ENCODE assay signal across 20 cellular contexts in genomic region chr15:43346305-43346704, GRCh38. TPM values are rescaled to one million over a fixed set of nuclear protein-coding genes. Genes with fewer than 3 reads are reported as not detected.
DNase-seq lines count a peak whose midpoint lies in the region; ATAC-seq, FAIRE-seq and TF ChIP-seq lines count a peak whose summit lies in the region.
"Had no signal": no experiment of that assay in that cellular context is flagged by ENCODE, and none has a peak within 500 bp of the region (broad histone marks: within the 10 kb centered on the region; RNA-seq: fewer than 3 reads in every experiment).

No MANE protein-coding gene starts in this region.

- no peaks in the 10 kb centered on the region for H3K9me3 Mint-ChIP-seq in CD4-positive, alpha-beta T cell
- H3K9me3 Mint-ChIP-seq: activated naive CD8-positive, alpha-beta T cell treated with anti-CD3 and anti-CD28 coated beads for 36 hours had no signal

- no peak overlapping the region for H3K4me2 ChIP-seq in Loucy (ENCODE audit: low read depth, low read length, poor library complexity, severe bottlenecking)
- no peak overlapping the region for H3K4me2 ChIP-seq in GM12878 (ENCODE audit: control insufficient read depth, insufficient read depth)
- no peak overlapping the region for H3K4me2 ChIP-seq in neuronal stem cell (ENCODE audit: insufficient read depth, low read length, poor library complexity, severe bottlenecking)
- H3K4me2 ChIP-seq: BLaER1 treated with 17β-estradiol and CSF1 and Interleukin-3, amounts not matched to agents 10 nM and 100 nM had no signal

- SMC1A ChIA-PET in GM12878 (lab: Charles Lee; ENCODE audit: uncharacterized antibody, unreplicated experiment) = interaction anchor here (0.6 to 2.1 kb wide), 4 partner anchors 8 to 540 kb away, joined by 3 to 7 read pairs (median 4); no protein-coding TSS in a partner anchor

- H3K79me1 ChIP-seq in neuronal stem cell (ENCODE audit: low read depth, low read length) = no peaks in the 10 kb centered on the region

- no peak overlapping the region for H3K18ac ChIP-seq in neuronal stem cell (ENCODE audit: low read length)

- H4K91ac ChIP-seq in neuronal stem cell (ENCODE audit: low read depth, low read length, poor library complexity) = no peak overlapping the region

- 94% methylated on average over 2 of the region's 2 CpGs for WGBS in GM12878 (ENCODE audit: insufficient coverage, insufficient replicate concordance, low lambda C conversion rate, missing lambda C conversion rate)
- WGBS in aorta, 2 donors = 93 to 98% methylated on average over 2 of the region's 2 CpGs
- WGBS in neuronal stem cell (ENCODE audit: extremely low coverage in 2 of 2, insufficient read length in 2 of 2, insufficient replicate concordance in 1 of 2), 2 donors = no CpG with 5 or more reads among the region's 2 CpGs

- no peak overlapping the region for H2BK12ac ChIP-seq in neuronal stem cell (ENCODE audit: low read length)

- H3K79me2 ChIP-seq in Loucy (ENCODE audit: insufficient read depth, low read length) (no peaks in the 10 kb centered on the region), GM12878 (ENCODE audit: control insufficient read depth, insufficient read depth, low read length) (no peaks in the 10 kb centered on the region)
- H3K79me2 ChIP-seq: parathyroid adenoma had no signal

- no peak for TF ChIP-seq EP300 in GM12878 (IDR thresholded peaks at IDR 0.05; ENCODE audit: borderline replicate concordance in 1 of 2, control insufficient read depth in 1 of 2, low read depth in 2 of 2, low read length in 2 of 2)

- no peaks in the 10 kb centered on the region for H3K9me3 ChIP-seq in CD4-positive, alpha-beta T cell (ENCODE audit: control insufficient read depth, low read length)
- H3K9me3 ChIP-seq in Loucy (ENCODE audit: insufficient read depth, low read depth, low read length) (no peaks in the 10 kb centered on the region), GM12878 (replicated peaks; ENCODE audit: control insufficient read depth, insufficient read depth, low read length) (no peaks in the 10 kb centered on the region), aorta (ENCODE audit: control insufficient read depth, low read length) (no peaks in the 10 kb centered on the region), neuronal stem cell (replicated peaks in 1 of 2; ENCODE audit: control insufficient read depth in 2 of 2, insufficient read depth in 1 of 2, low read depth in 1 of 2, low read length in 2 of 2) (no peaks in the 10 kb centered on the region)
- H3K9me3 ChIP-seq: BLaER1 treated with 17β-estradiol and CSF1 and Interleukin-3, amounts not matched to agents 10 nM and 100 nM; HAP-1; thyroid gland had no signal

- H3K9ac ChIP-seq in Loucy (ENCODE audit: low read depth, low read length, poor library complexity, severe bottlenecking) = no peak overlapping the region
- no peak overlapping the region for H3K9ac ChIP-seq in GM12878 (ENCODE audit: control insufficient read depth, insufficient read depth, low read length)
- no peak overlapping the region for H3K9ac ChIP-seq in neuronal stem cell (ENCODE audit: low read depth, low read length, poor library complexity)
- H3K9ac ChIP-seq: BLaER1 treated with 17β-estradiol and CSF1 and Interleukin-3, amounts not matched to agents 10 nM and 100 nM; parathyroid adenoma had no signal

- H2AFZ ChIP-seq in Loucy (ENCODE audit: low read length) (no peak overlapping the region), GM12878 (ENCODE audit: control insufficient read depth, low read depth, low read length) (no peak overlapping the region), neuronal stem cell (ENCODE audit: low read length) (no peak overlapping the region)
- H2AFZ ChIP-seq: parathyroid adenoma had no signal

- ATAC-seq in CD4-positive, alpha-beta T cell (ENCODE audit: poor library complexity) = no peak
- ATAC-seq in GM12878 = no peak
- ATAC-seq in HG02798 (IDR thresholded peaks at IDR 0.05; ENCODE audit: poor library complexity, unreplicated experiment) = no peak
- ATAC-seq in aorta (ENCODE audit: low FRiP score) = no peak
- ATAC-seq in HG02763 (IDR thresholded peaks at IDR 0.05; ENCODE audit: unreplicated experiment) = no peak
- ATAC-seq: left cardiac atrium had no signal

- H3F3A ChIP-seq in Loucy (ENCODE audit: low read depth) = no peaks in the 10 kb centered on the region

- in situ Hi-C loops in GM12878 (cut with MboI) = no loop called here

- no peaks in the 10 kb centered on the region for H3K27me3 Mint-ChIP-seq in CD4-positive, alpha-beta T cell
- H3K27me3 Mint-ChIP-seq: activated naive CD8-positive, alpha-beta T cell treated with anti-CD3 and anti-CD28 coated beads for 36 hours had no signal

- RAD21 ChIA-PET in GM12878 (lab: Charles Lee; ENCODE audit: unreplicated experiment) = interaction anchor here (3.2 kb wide), 1 partner anchor 168 kb away, joined by 8 read pairs; no protein-coding TSS in a partner anchor

- no peak overlapping the region for H3K27ac Mint-ChIP-seq in CD4-positive, alpha-beta T cell
- H3K27ac Mint-ChIP-seq: activated naive CD8-positive, alpha-beta T cell treated with anti-CD3 and anti-CD28 coated beads for 36 hours had no signal

- H3K4me1 ChIP-seq in Loucy (ENCODE audit: insufficient read depth, low read length, poor library complexity, severe bottlenecking) (no peaks in the 10 kb centered on the region), GM12878 (ENCODE audit: control insufficient read depth, insufficient read depth, low read length) (no peaks in the 10 kb centered on the region), aorta (ENCODE audit: control insufficient read depth in 1 of 2, insufficient read depth in 2 of 2, low read length in 2 of 2) (no peaks in the 10 kb centered on the region), neuronal stem cell (ENCODE audit: control insufficient read depth in 2 of 2, insufficient read depth in 1 of 2, low read depth in 1 of 2, low read length in 2 of 2) (no peaks in the 10 kb centered on the region)
- H3K4me1 ChIP-seq: HAP-1, parathyroid adenoma, thyroid gland had no signal

- H3K27me3 ChIP-seq in CD4-positive, alpha-beta T cell (ENCODE audit: control insufficient read depth, insufficient read depth, low read length) = no peaks in the 10 kb centered on the region
- H3K27me3 ChIP-seq in Loucy (ENCODE audit: insufficient read depth, low read length, poor library complexity, severe bottlenecking) = no peaks in the 10 kb centered on the region
- no peaks in the 10 kb centered on the region for H3K27me3 ChIP-seq in GM12878 (replicated peaks in 1 of 2; ENCODE audit: control insufficient read depth in 2 of 2, insufficient read depth in 2 of 2, low read length in 1 of 2)
- no peaks in the 10 kb centered on the region for H3K27me3 ChIP-seq in aorta (ENCODE audit: control insufficient read depth in 1 of 2, insufficient read depth in 2 of 2, low read length in 1 of 2)
- no peaks in the 10 kb centered on the region for H3K27me3 ChIP-seq in neuronal stem cell (ENCODE audit: control insufficient read depth in 3 of 3, insufficient read depth in 3 of 3, low read depth in 1 of 3, low read length in 3 of 3)
- H3K27me3 ChIP-seq: BLaER1 treated with 17β-estradiol and CSF1 and Interleukin-3, amounts not matched to agents 10 nM and 100 nM; thyroid gland had no signal

- peaks cover 6% of the 10 kb centered on the region for H3K36me3 Mint-ChIP-seq in CD4-positive, alpha-beta T cell (ENCODE audit: low read depth)

- FAIRE-seq in GM12878 (lab: Jason Lieb, UNC) = no peak
- FAIRE-seq: bronchial epithelial cell had no signal

- H3K4me3 Mint-ChIP-seq in CD4-positive, alpha-beta T cell = no peak overlapping the region
- H3K4me3 Mint-ChIP-seq: activated naive CD8-positive, alpha-beta T cell treated with anti-CD3 and anti-CD28 coated beads for 36 hours had no signal

- H2BK120ac ChIP-seq in neuronal stem cell (ENCODE audit: low read depth, low read length) = no peak overlapping the region

- CTCF ChIA-PET in CD4-positive, alpha-beta T cell (lab: Charles Lee) = interaction anchor here (0.7 kb wide), 1 partner anchor 25 kb away, joined by 3 read pairs; the partner anchor contains the start of genes TUBGCP4 and ZSCAN29
- CTCF ChIA-PET in GM12878 (lab: Yijun Ruan, JAX) = interaction anchor here (0.9 to 1.9 kb wide), 7 partner anchors 10 to 165 kb away, joined by 3 to 6 read pairs (median 4); no protein-coding TSS in a partner anchor

- DNase-seq in Ammon's horn (ENCODE audit: low spot score) = peak; percentile 17
- no peak for DNase-seq in CD4-positive, alpha-beta T cell
- DNase-seq in GM12878 (ENCODE audit: low read depth, low spot score) = no peak
- DNase-seq in aorta = no peak
- no peak for DNase-seq in neuronal stem cell (ENCODE audit: low spot score)
- DNase-seq: activated CD4-positive, CD25-positive, alpha-beta regulatory T cell; activated naive CD8-positive, alpha-beta T cell treated with anti-CD3 and anti-CD28 coated beads for 36 hours; activated T-cell treated with anti-CD3 and anti-CD28 coated beads, Interleukin-2, amount 50 U/mL, for 1 hour; effector CD4-positive, alpha-beta T cell; left cardiac atrium; thyroid gland had no signal

- no peak overlapping the region for H3K23ac ChIP-seq in neuronal stem cell (ENCODE audit: low read depth, low read length, poor library complexity)

- H2BK15ac ChIP-seq in neuronal stem cell (ENCODE audit: low read length) = no peak overlapping the region

- peak; percentile 25 for TF ChIP-seq CTCF in CD4-positive, alpha-beta T cell (IDR thresholded peaks at IDR 0.05)
- TF ChIP-seq CTCF in Loucy (conservative IDR thresholded peaks at IDR 0.05; ENCODE audit: low read length) (peak; percentile 52), GM12878 (IDR thresholded peaks at IDR 0.05 in 2 of 3, conservative IDR thresholded peaks at IDR 0.05 in 1 of 3; ENCODE audit: control insufficient read depth in 2 of 3, extremely low read depth in 1 of 3, insufficient read depth in 1 of 3, low read depth in 3 of 3, low read length in 3 of 3) (peak in 2 of 3 experiments; percentile 8 to 23; a peak in 3 of 6 replicates)

- no peak overlapping the region for H3K14ac ChIP-seq in neuronal stem cell (ENCODE audit: low read length)

- H3K4me1 Mint-ChIP-seq in CD4-positive, alpha-beta T cell (ENCODE audit: low read depth) = no peaks in the 10 kb centered on the region
- H3K4me1 Mint-ChIP-seq: activated naive CD8-positive, alpha-beta T cell treated with anti-CD3 and anti-CD28 coated beads for 36 hours had no signal

- TF ChIP-seq RAD21 in GM12878 (IDR thresholded peaks at IDR 0.05; ENCODE audit: insufficient read depth, low read depth, low read length) = peak; percentile 27; the same call in 1 of the 2 replicates

- H3K36me3 ChIP-seq in Loucy (ENCODE audit: insufficient read depth, low read length) (peaks cover 15% of the 10 kb centered on the region; the same call in 1 of the 2 replicates), GM12878 (ENCODE audit: control insufficient read depth in 2 of 2, insufficient read depth in 2 of 2, low read length in 1 of 2) (peaks cover 0 to 18% of the 10 kb centered on the region in 2 experiments; a peak in 2 of 4 replicates), aorta (ENCODE audit: control insufficient read depth in 1 of 2, insufficient read depth in 2 of 2, low read length in 1 of 2) (peaks cover 2% of the 10 kb centered on the region in 2 donors), neuronal stem cell (replicated peaks in 1 of 2; ENCODE audit: control insufficient read depth in 2 of 2, insufficient read depth in 2 of 2, low read length in 2 of 2) (peaks cover 6 to 88% of the 10 kb centered on the region in 2 donors)
- H3K36me3 ChIP-seq: HAP-1 had no signal

- no peaks in the 10 kb centered on the region for H3K9me2 ChIP-seq in Loucy (replicated peaks; ENCODE audit: low read depth, low read length)

- H4K8ac ChIP-seq in neuronal stem cell (ENCODE audit: low read depth, low read length) = no peak overlapping the region

- H3K27ac ChIP-seq in CD4-positive, alpha-beta T cell (ENCODE audit: low read depth, low read length) = no peak overlapping the region
- no peak overlapping the region for H3K27ac ChIP-seq in GM12878 (ENCODE audit: control insufficient read depth, insufficient read depth)
- H3K27ac ChIP-seq in aorta (ENCODE audit: low read depth in 1 of 2, low read length in 2 of 2) = no peak overlapping the region
- H3K27ac ChIP-seq in neuronal stem cell (replicated peaks; ENCODE audit: low read length) = no peak overlapping the region
- H3K27ac ChIP-seq: BLaER1 treated with 17β-estradiol and CSF1 and Interleukin-3, amounts not matched to agents 10 nM and 100 nM; parathyroid adenoma; skin epidermis; thyroid gland had no signal

- no peak overlapping the region for H2BK5ac ChIP-seq in neuronal stem cell (ENCODE audit: low read length)

- POLR2A ChIA-PET in CD4-positive, alpha-beta T cell (lab: Charles Lee) = interaction anchor here (0.9 kb wide), 1 partner anchor 17 kb away, joined by 3 read pairs; no protein-coding TSS in a partner anchor
- POLR2A ChIA-PET in GM12878 (lab: Charles Lee) = interaction anchor here (0.6 kb wide), 1 partner anchor 46 kb away, joined by 5 read pairs; no protein-coding TSS in a partner anchor

- no peak overlapping the region for H3K4ac ChIP-seq in neuronal stem cell (ENCODE audit: low read length)

- no peaks in the 10 kb centered on the region for H4K20me1 ChIP-seq in Loucy (ENCODE audit: insufficient read depth, low read length, poor library complexity, severe bottlenecking)
- no peaks in the 10 kb centered on the region for H4K20me1 ChIP-seq in GM12878 (ENCODE audit: control insufficient read depth, insufficient read depth)
- H4K20me1 ChIP-seq: BLaER1 treated with 17β-estradiol and CSF1 and Interleukin-3, amounts not matched to agents 10 nM and 100 nM had no signal

- H3K4me3 ChIP-seq in Loucy (ENCODE audit: low read length, poor library complexity, severe bottlenecking) (no peak overlapping the region), GM12878 (no peak overlapping the region), aorta (ENCODE audit: low read length in 2 of 2) (no peak overlapping the region), neuronal stem cell (ENCODE audit: low read length in 2 of 2) (no peak overlapping the region)
- H3K4me3 ChIP-seq: BLaER1 treated with 17β-estradiol and CSF1 and Interleukin-3, amounts not matched to agents 10 nM and 100 nM; HAP-1; skin epidermis; thyroid gland had no signal

- intact Hi-C loops in CD4-positive, alpha-beta T cell (cut with DNase I, micrococcal nuclease) = no loop called here
- intact Hi-C loops in GM12878 (cut with micrococcal nuclease; ENCODE audit: unreplicated experiment) = no loop called here
- intact Hi-C loops in aorta (cut with DNase I) = no loop called here

- no peak for TF ChIP-seq POLR2A in GM12878 (IDR thresholded peaks at IDR 0.05; ENCODE audit: low read depth, low read length)

- H2AK5ac ChIP-seq in neuronal stem cell (ENCODE audit: low read depth, low read length) = no peak overlapping the region

- no TSS peak for BruUV-seq in GM12878 (replicated peaks; lab: Mats Ljungman, UMichigan)

RNA-seq across cellular contexts. Expression of gene LCMT2, which starts 15.9 kb away (rescaled TPM):
- 1 to 10 TPM; 5.8 to 5.9 TPM for total RNA-seq in CD4-positive, alpha-beta T cell
- total RNA-seq in GM12878 (2013; cell fraction: nucleolus; rRNA removed) = 10.5 and 12.6 TPM in 2 replicates
- 11.3 and 14.1 TPM in 2 replicates for total RNA-seq in GM12878 (2014; rRNA removed)
- 14.1 and 17.2 TPM in 2 replicates for total RNA-seq in GM12878 (2014; rRNA removed; fragmentation: Illumina TruSeq; extraction: Trizol)
- total RNA-seq in GM12878 (2021) = 14.8 TPM in 2 replicates
- 4.7 TPM for polyA plus RNA-seq in GM12878 (2011; ENCODE audit: low read depth)
- polyA plus RNA-seq in GM12878 (2011; rRNA removed) = 14.0 and 15.0 TPM in 2 replicates
- 10.6 and 12.0 TPM in 2 replicates for polyA plus RNA-seq in GM12878 (2011; cell fraction: cytosol; rRNA removed)
- polyA plus RNA-seq in GM12878 (2011; cell fraction: nucleus; rRNA removed) = 10.1 and 12.3 TPM in 2 replicates
- 4.1 and 5.7 TPM in 2 replicates for polyA plus RNA-seq in GM12878 (2012)
- polyA plus RNA-seq in GM12878 (2014; fragmentation: Illumina TruSeq; extraction: Trizol) = 16.4 and 18.8 TPM in 2 replicates
- polyA plus RNA-seq in GM12878 (2014; fragmentation: Nextera tagmentation; extraction: Ambion mirVana) = 1 to 10 TPM; 2.1 to 2.4 TPM
- polyA plus RNA-seq in GM12878 (2014; rRNA removed) = 10.9 and 11.0 TPM in 2 replicates
- 10 to 100 TPM; 15.3 to 16.6 TPM for polyA plus RNA-seq in GM12878 (2016; fragmentation: Nextera tagmentation; extraction: Ambion mirVana)
- polyA minus RNA-seq in GM12878 (2011; rRNA and poly(A)+ RNA removed) = 27.2 and 33.0 TPM in 2 replicates
- polyA minus RNA-seq in GM12878 (2011; cell fraction: cytosol; rRNA and poly(A)+ RNA removed) = 6.8 and 7.7 TPM in 2 replicates
- polyA minus RNA-seq in GM12878 (2011; cell fraction: nucleus; rRNA and poly(A)+ RNA removed) = 15.8 and 17.8 TPM in 2 replicates
- total RNA-seq in aorta = 1 to 10 TPM; 7.5 to 9.2 TPM
- polyA plus RNA-seq in aorta = 1 to 10 TPM; 1.3 to 4.3 TPM
- 4.2 TPM for polyA plus RNA-seq in neuronal stem cell (2013, experiment 1 of 2)
- 3.9 TPM for polyA plus RNA-seq in neuronal stem cell (2013, experiment 2 of 2)

RNA-seq across cellular contexts. Expression of gene ZSCAN29, which starts 24.5 kb away (rescaled TPM):
- 1 to 10 TPM; 7.1 to 7.4 TPM for total RNA-seq in CD4-positive, alpha-beta T cell
- 39.9 and 41.7 TPM in 2 replicates for total RNA-seq in GM12878 (2013; cell fraction: nucleolus; rRNA removed)
- total RNA-seq in GM12878 (2014; rRNA removed) (22.4 and 24.8 TPM in 2 replicates), GM12878 (2014; rRNA removed; fragmentation: Illumina TruSeq; extraction: Trizol) (17.9 TPM in 2 replicates), GM12878 (2021) (26.0 and 26.9 TPM in 2 replicates), aorta (10 to 100 TPM; 20.3 to 21.7 TPM)
- 6.0 TPM for polyA plus RNA-seq in GM12878 (2011; ENCODE audit: low read depth)
- polyA plus RNA-seq in GM12878 (2011; rRNA removed) (13.6 and 13.7 TPM in 2 replicates), GM12878 (2014; fragmentation: Illumina TruSeq; extraction: Trizol) (15.6 and 17.0 TPM in 2 replicates), GM12878 (2014; fragmentation: Nextera tagmentation; extraction: Ambion mirVana) (1 to 10 TPM; 1.7 to 2.3 TPM), GM12878 (2014; rRNA removed) (18.1 and 19.4 TPM in 2 replicates), GM12878 (2016; fragmentation: Nextera tagmentation; extraction: Ambion mirVana) (10 to 100 TPM; 10.1 to 12.3 TPM), aorta (1 to 10 TPM; 4.2 to 5.0 TPM)
- polyA plus RNA-seq in GM12878 (2011; cell fraction: cytosol; rRNA removed) = 10.4 and 11.0 TPM in 2 replicates
- polyA plus RNA-seq in GM12878 (2011; cell fraction: nucleus; rRNA removed) = 14.7 and 21.3 TPM in 2 replicates
- 10.5 and 10.9 TPM in 2 replicates for polyA plus RNA-seq in GM12878 (2012)
- polyA minus RNA-seq in GM12878 (2011; rRNA and poly(A)+ RNA removed) = 14.8 and 18.2 TPM in 2 replicates
- polyA minus RNA-seq in GM12878 (2011; cell fraction: cytosol; rRNA and poly(A)+ RNA removed) = 8.2 and 9.7 TPM in 2 replicates
- 13.3 and 18.7 TPM in 2 replicates for polyA minus RNA-seq in GM12878 (2011; cell fraction: nucleus; rRNA and poly(A)+ RNA removed)
- polyA plus RNA-seq in neuronal stem cell (2013, experiment 1 of 2) = 21.3 TPM
- 22.1 TPM for polyA plus RNA-seq in neuronal stem cell (2013, experiment 2 of 2)

RNA-seq across cellular contexts. Expression of gene TUBGCP4, which starts 24.6 kb away (rescaled TPM):
- 1 to 10 TPM; 4.1 to 5.9 TPM for total RNA-seq in CD4-positive, alpha-beta T cell
- 75.7 and 85.5 TPM in 2 replicates for total RNA-seq in GM12878 (2013; cell fraction: nucleolus; rRNA removed)
- total RNA-seq in GM12878 (2014; rRNA removed) (22.9 and 28.9 TPM in 2 replicates), GM12878 (2014; rRNA removed; fragmentation: Illumina TruSeq; extraction: Trizol) (15.0 and 17.8 TPM in 2 replicates), GM12878 (2021) (26.1 and 27.3 TPM in 2 replicates), aorta (10 to 100 TPM; 14.6 to 16.3 TPM)
- polyA plus RNA-seq in GM12878 (2011; ENCODE audit: low read depth) = 9.5 TPM
- polyA plus RNA-seq in GM12878 (2011; rRNA removed) (27.2 and 27.5 TPM in 2 replicates), GM12878 (2014; fragmentation: Illumina TruSeq; extraction: Trizol) (22.3 and 24.7 TPM in 2 replicates), GM12878 (2014; fragmentation: Nextera tagmentation; extraction: Ambion mirVana) (1 to 10 TPM; 6.3 to 8.0 TPM), GM12878 (2014; rRNA removed) (18.3 and 21.2 TPM in 2 replicates), GM12878 (2016; fragmentation: Nextera tagmentation; extraction: Ambion mirVana) (10 to 100 TPM; 34.7 to 39.1 TPM), aorta (1 to 10 TPM; 3.5 to 6.0 TPM)
- polyA plus RNA-seq in GM12878 (2011; cell fraction: cytosol; rRNA removed) = 22.2 and 22.9 TPM in 2 replicates
- polyA plus RNA-seq in GM12878 (2011; cell fraction: nucleus; rRNA removed) = 27.2 and 33.6 TPM in 2 replicates
- 10.2 and 11.6 TPM in 2 replicates for polyA plus RNA-seq in GM12878 (2012)
- polyA minus RNA-seq in GM12878 (2011; rRNA and poly(A)+ RNA removed) = 37.2 and 38.1 TPM in 2 replicates
- 17.0 and 21.8 TPM in 2 replicates for polyA minus RNA-seq in GM12878 (2011; cell fraction: cytosol; rRNA and poly(A)+ RNA removed)
- 29.6 and 49.8 TPM in 2 replicates for polyA minus RNA-seq in GM12878 (2011; cell fraction: nucleus; rRNA and poly(A)+ RNA removed)
- polyA plus RNA-seq in neuronal stem cell (2013, experiment 1 of 2) = 15.6 TPM
- polyA plus RNA-seq in neuronal stem cell (2013, experiment 2 of 2) = 16.2 TPM

RNA-seq across cellular contexts. Expression of gene TGM7, which starts 44.2 kb away (rescaled TPM):
- not detected for total RNA-seq in CD4-positive, alpha-beta T cell
- total RNA-seq in GM12878 (2013; cell fraction: nucleolus; rRNA removed) = not detected in 2 replicates
- not detected in 2 replicates for total RNA-seq in GM12878 (2014; rRNA removed)
- total RNA-seq in GM12878 (2014; rRNA removed; fragmentation: Illumina TruSeq; extraction: Trizol) = not detected in 2 replicates
- total RNA-seq in GM12878 (2021) = not detected in 2 replicates
- polyA plus RNA-seq in GM12878 (2011; ENCODE audit: low read depth) = not detected
- not detected in 2 replicates for polyA plus RNA-seq in GM12878 (2011; rRNA removed)
- polyA plus RNA-seq in GM12878 (2011; cell fraction: cytosol; rRNA removed) = not detected in 2 replicates
- polyA plus RNA-seq in GM12878 (2011; cell fraction: nucleus; rRNA removed) = not detected in 2 replicates
- not detected in 2 replicates for polyA plus RNA-seq in GM12878 (2012)
- not detected in 2 replicates for polyA plus RNA-seq in GM12878 (2014; fragmentation: Illumina TruSeq; extraction: Trizol)
- polyA plus RNA-seq in GM12878 (2014; fragmentation: Nextera tagmentation; extraction: Ambion mirVana) = not detected
- polyA plus RNA-seq in GM12878 (2014; rRNA removed) = not detected in 2 replicates
- not detected for polyA plus RNA-seq in GM12878 (2016; fragmentation: Nextera tagmentation; extraction: Ambion mirVana)
- polyA minus RNA-seq in GM12878 (2011; rRNA and poly(A)+ RNA removed) = not detected in 2 replicates
- not detected in 2 replicates for polyA minus RNA-seq in GM12878 (2011; cell fraction: cytosol; rRNA and poly(A)+ RNA removed)
- polyA minus RNA-seq in GM12878 (2011; cell fraction: nucleus; rRNA and poly(A)+ RNA removed) = not detected in 2 replicates
- not detected for total RNA-seq in aorta
- polyA plus RNA-seq in aorta = not detected
- not detected for polyA plus RNA-seq in neuronal stem cell (2013, experiment 1 of 2)
- not detected for polyA plus RNA-seq in neuronal stem cell (2013, experiment 2 of 2)
- total RNA-seq: activated naive CD8-positive, alpha-beta T cell treated with anti-CD3 and anti-CD28 coated beads for 36 hours; bronchial epithelial cell; Daoy; left cardiac atrium; thyroid gland had no signal
